In genomic region chr20:36645998-36646397, GRCh38 we compare ENCODE assay signal across 9 cellular contexts. TPM values are rescaled to one million over a fixed set of nuclear protein-coding genes. Genes with fewer than 3 reads are reported as not detected.
A peak's percentile ranks its signal among the peaks of the same experiment; 100 is the strongest.
DNase-seq lines count a peak whose midpoint lies in the region; ATAC-seq, FAIRE-seq and TF ChIP-seq lines count a peak whose summit lies in the region.
"Had no signal": no experiment of that assay in that cellular context is flagged by ENCODE, and none has a peak within 500 bp of the region (broad histone marks: within the 10 kb centered on the region; RNA-seq: fewer than 3 reads in every experiment).

Gene SLA2, minus strand, starts transcription at chr20:36646196. Its CDS starts 4,861 bp downstream, at chr20:36641335.

- no peaks in the 10 kb centered on the region for H4K20me1 ChIP-seq in GM23248 (ENCODE audit: insufficient read depth)

- WGBS in spleen, 5 donors, result 8 to 16% (median 13%) methylated on average over 9 of the region's 9 CpGs
- 69 to 72% methylated on average over 9 of the region's 9 CpGs for WGBS in GM23248 (ENCODE audit: low coverage in 1 of 2, low lambda C conversion rate in 2 of 2, missing lambda C conversion rate in 2 of 2), 2 experiments

- TF ChIP-seq POLR2A in spleen (IDR thresholded peaks at IDR 0.05), result no peak

- no peaks in the 10 kb centered on the region for H3K9me3 ChIP-seq in CD4-positive, alpha-beta memory T cell (ENCODE audit: control insufficient read depth in 1 of 2, low read length in 2 of 2)
- H3K9me3 ChIP-seq in spleen, result no peaks in the 10 kb centered on the region
- no peaks in the 10 kb centered on the region for H3K9me3 ChIP-seq in kidney (ENCODE audit: control insufficient read depth in 1 of 2, low read length in 2 of 2)
- no peaks in the 10 kb centered on the region for H3K9me3 ChIP-seq in GM23248 (ENCODE audit: low read depth)

- intact Hi-C loops in CD4-positive, alpha-beta memory T cell (cut with micrococcal nuclease), result loop anchor here (1.0 to 5.0 kb wide), 4 partner anchors 16 to 101 kb away; partner anchors contain the start of genes NDRG3 and RAB5IF
- intact Hi-C loops in spleen (cut with DNase I; ENCODE audit: low total_unique reads) (no loop called here), kidney (cut with DNase I) (no loop called here)

- DNase-seq in CD4-positive, alpha-beta memory T cell, result peak; percentile 65 to 85 (median 71)
- DNase-seq in SKM-1 treated with dmso at 0.1 percent for 144 hours (lab: John Stamatoyannopoulos, UW; ENCODE audit: unreplicated experiment), result peak; percentile 90
- peak; percentile 60 for DNase-seq in activated gamma-delta T cell treated with anti-CD3 and anti-CD28 coated beads, Interleukin-2, amount 50 U/mL, for 16 hours (ENCODE audit: low read depth)
- DNase-seq in spleen, result peak; percentile 92
- DNase-seq in kidney, result no peak
- no peak for DNase-seq in GM23248
- no peak for DNase-seq in cerebellar nuclear complex (lab: John Stamatoyannopoulos, UW)

- no peaks in the 10 kb centered on the region for H3K9me3 Mint-ChIP-seq in CD4-positive, alpha-beta memory T cell

- TF ChIP-seq CTCF in spleen (IDR thresholded peaks at IDR 0.05 in 8 of 11, conservative IDR thresholded peaks at IDR 0.05 in 3 of 11) (no peak), kidney (IDR thresholded peaks at IDR 0.05; ENCODE audit: borderline replicate concordance, extremely low read depth, insufficient read depth) (no peak)

- H3K27me3 ChIP-seq in CD4-positive, alpha-beta memory T cell (ENCODE audit: insufficient read depth, low read length), result no peaks in the 10 kb centered on the region
- no peaks in the 10 kb centered on the region for H3K27me3 ChIP-seq in spleen (replicated peaks in 1 of 7)
- no peaks in the 10 kb centered on the region for H3K27me3 ChIP-seq in GM23248 (replicated peaks; ENCODE audit: insufficient read depth)

- CTCF ChIA-PET in CD4-positive, alpha-beta memory T cell (lab: Charles Lee; ENCODE audit: partially characterized antibody), result interaction anchor here (0.6 to 6.8 kb wide), 19 partner anchors 9 to 769 kb away, joined by 3 to 83 read pairs (median 4); partner anchors contain the start of gene RAB5IF

- H2AFZ ChIP-seq in GM23248, result no peak within 1 kb of the TSS

- H3K36me3 ChIP-seq in CD4-positive, alpha-beta memory T cell (ENCODE audit: insufficient read depth, low read length), result peaks cover 8% of the 10 kb centered on the region
- peaks cover 0 to 5% (median 0%) of the 10 kb centered on the region in 6 donors for H3K36me3 ChIP-seq in spleen
- H3K36me3 ChIP-seq in kidney (ENCODE audit: control insufficient read depth in 1 of 2, insufficient read depth in 2 of 2, low read length in 2 of 2), result no peaks in the 10 kb centered on the region
- no peaks in the 10 kb centered on the region for H3K36me3 ChIP-seq in GM23248 (ENCODE audit: low read depth)

- H3F3A ChIP-seq in GM23248 (ENCODE audit: insufficient read depth), result no peaks in the 10 kb centered on the region

- no peaks in the 10 kb centered on the region for H3K27me3 Mint-ChIP-seq in CD4-positive, alpha-beta memory T cell

- peak within 1 kb of the TSS; percentile 97 to 99 (median 98) for H3K27ac Mint-ChIP-seq in CD4-positive, alpha-beta memory T cell

- no peaks in the 10 kb centered on the region for H3K79me2 ChIP-seq in GM23248 (ENCODE audit: insufficient read depth)

- H3K4me1 Mint-ChIP-seq in CD4-positive, alpha-beta memory T cell, result peaks cover 28 to 67% (median 49%) of the 10 kb centered on the region in 4 donors

- H3K9me2 ChIP-seq in GM23248 (ENCODE audit: insufficient read depth), result no peaks in the 10 kb centered on the region

- peak within 1 kb of the TSS; percentile 92 to 99 (median 98) for H3K4me3 Mint-ChIP-seq in CD4-positive, alpha-beta memory T cell

- peak within 1 kb of the TSS; percentile 77 for H3K27ac ChIP-seq in CD4-positive, alpha-beta memory T cell (ENCODE audit: low read depth, low read length)
- H3K27ac ChIP-seq in spleen, result peak within 1 kb of the TSS; percentile 10 to 88 (median 69)
- H3K27ac ChIP-seq in kidney (ENCODE audit: low read depth in 2 of 2, low read length in 2 of 2), result no peak within 1 kb of the TSS
- no peak within 1 kb of the TSS for H3K27ac ChIP-seq in GM23248

- H3K4me1 ChIP-seq in CD4-positive, alpha-beta memory T cell (ENCODE audit: insufficient read depth, low read length), result peaks cover 47% of the 10 kb centered on the region
- H3K4me1 ChIP-seq in spleen (peaks cover 0 to 51% (median 22%) of the 10 kb centered on the region in 6 donors), kidney (ENCODE audit: control insufficient read depth in 1 of 2, insufficient read depth in 1 of 2, low read depth in 1 of 2, low read length in 2 of 2) (no peaks in the 10 kb centered on the region), GM23248 (ENCODE audit: insufficient read depth) (no peaks in the 10 kb centered on the region)

- H3K9ac ChIP-seq in kidney (ENCODE audit: low read length in 2 of 2), result no peak within 1 kb of the TSS
- no peak within 1 kb of the TSS for H3K9ac ChIP-seq in GM23248

- no peak within 1 kb of the TSS for H3K4me2 ChIP-seq in GM23248 (ENCODE audit: unreplicated experiment)

- no peak for ATAC-seq in GM19351 (IDR thresholded peaks at IDR 0.05; ENCODE audit: unreplicated experiment)

- in situ Hi-C loops in GM23248 (cut with MboI), result no loop called here

- peaks cover 12 to 33% of the 10 kb centered on the region in 2 donors for H3K36me3 Mint-ChIP-seq in CD4-positive, alpha-beta memory T cell

- H3K4me3 ChIP-seq in CD4-positive, alpha-beta memory T cell (ENCODE audit: low read length in 2 of 2), result peak within 1 kb of the TSS; percentile 75 to 83
- H3K4me3 ChIP-seq in spleen (peak within 1 kb of the TSS in 7 of 8 donors; percentile 20 to 68 (median 33)), kidney (ENCODE audit: low read length in 2 of 2) (no peak within 1 kb of the TSS), GM23248 (no peak within 1 kb of the TSS)

- FAIRE-seq in kidney (lab: Jason Lieb, UNC), result no peak

- POLR2A ChIA-PET in CD4-positive, alpha-beta memory T cell (lab: Charles Lee; ENCODE audit: partially characterized antibody), result interaction anchor here (0.6 to 7.1 kb wide), 16 partner anchors 8 to 190 kb away, joined by 3 to 131 read pairs (median 4); partner anchors contain the start of genes DSN1, NDRG3, RAB5IF and TGIF2

RNA-seq across cellular contexts. Expression of gene SLA2, which starts in this region (rescaled TPM):
- 10 to 100 TPM; 28.7 to 29.9 TPM for total RNA-seq in CD4-positive, alpha-beta memory T cell
- polyA plus RNA-seq in CD4-positive, alpha-beta memory T cell, result 10 to 100 TPM; 12.7 to 14.3 TPM
- 10 to 100 TPM in 3 of 7 donors, 1 to 10 TPM in 4; 7.1 to 16.3 (median 9.5) TPM for total RNA-seq in spleen
- 1 to 10 TPM; 2.6 to 3.0 (median 2.9) TPM for polyA plus RNA-seq in spleen
- total RNA-seq in kidney, result 1.5 TPM
- 0.24 TPM for polyA plus RNA-seq in kidney (ENCODE audit: insufficient read depth, low read depth, low replicate concordance)
- not detected in 2 replicates for total RNA-seq in GM23248 (2014; rRNA removed; shearing (Covaris generic))
- not detected in 2 replicates for polyA plus RNA-seq in GM23248 (2016; fragmentation: Nextera tagmentation; extraction: Ambion mirVana)
- total RNA-seq: RPMI7951 had no signal

Comparison
In these comparisons a context has a peak if more than half of its experiments do, and no peak if none do; other contexts are left out.
1. DNase-seq: peak in CD4-positive, alpha-beta memory T cell (5 of 5), SKM-1 treated with dmso at 0.1 percent for 144 hours (single experiment), activated gamma-delta T cell treated with anti-CD3 and anti-CD28 coated beads, Interleukin-2, amount 50 U/mL, for 16 hours (single experiment) and spleen (single experiment); none in kidney (single experiment), GM23248 (single experiment) and cerebellar nuclear complex (0 of 2).
2. H3K27ac ChIP-seq: peak in CD4-positive, alpha-beta memory T cell (single experiment) and spleen (8 of 8); none in kidney (0 of 2) and GM23248 (single experiment).
3. H3K4me3 ChIP-seq: peak in CD4-positive, alpha-beta memory T cell (2 of 2) and spleen (7 of 8); none in kidney (0 of 2) and GM23248 (single experiment).